Comparison of ENCODE assay signal across 18 cellular contexts in the genomic region with DNA sequence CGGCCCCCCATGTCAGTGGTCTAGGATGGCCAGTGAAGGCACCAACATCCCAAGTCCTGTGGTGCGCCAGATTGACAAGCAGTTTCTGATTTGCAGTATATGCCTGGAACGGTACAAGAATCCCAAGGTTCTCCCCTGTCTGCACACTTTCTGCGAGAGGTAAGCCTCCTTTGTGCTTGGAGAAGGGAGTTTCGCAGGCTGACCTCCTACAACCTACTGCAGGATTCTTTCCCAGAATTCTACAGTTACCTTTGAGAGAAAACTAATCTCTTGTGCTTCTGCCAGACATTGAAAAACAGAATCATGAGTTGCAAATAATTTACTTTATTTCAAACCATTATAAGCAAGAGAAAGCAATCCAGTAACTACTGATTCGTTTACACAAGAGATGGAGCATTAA.
"Had no signal": no experiment of that assay in that cellular context is flagged by ENCODE, and none has a peak within 500 bp of the region (broad histone marks: within the 10 kb centered on the region; RNA-seq: fewer than 3 reads in every experiment).

No MANE protein-coding gene starts in this region.

- H3K27me3 ChIP-seq: gastroesophageal sphincter, sigmoid colon, stomach, uterus had no signal

- ATAC-seq: esophagus mucosa; gastroesophageal sphincter; natural killer cell treated with Interleukin-12 subunit alpha and Interleukin-12 subunit beta and Interleukin-15 and Interleukin-18, amount 100 ng/mL, for 72 hours had no signal

- H3K4me3 Mint-ChIP-seq: immature natural killer cell; natural killer cell treated with Interleukin-12 subunit alpha and Interleukin-12 subunit beta and Interleukin-15 and Interleukin-18, amount 100 ng/mL, for 72 hours; type B pancreatic cell had no signal

- H3K4me1 ChIP-seq: uterus had no signal

- H3K27me3 Mint-ChIP-seq: type B pancreatic cell had no signal

- H3K36me3 Mint-ChIP-seq: immature natural killer cell; natural killer cell treated with Interleukin-12 subunit alpha and Interleukin-12 subunit beta and Interleukin-15 and Interleukin-18, amount 100 ng/mL, for 72 hours had no signal

- H3K4me3 ChIP-seq: coronary artery, gastroesophageal sphincter, left ventricle myocardium inferior, lung, sigmoid colon, skin epidermis, stomach, uterus had no signal

- H3K36me3 ChIP-seq: uterus had no signal

- H3K9me3 ChIP-seq: gastroesophageal sphincter, left ventricle myocardium inferior, sigmoid colon, stomach, uterus had no signal

- DNase-seq: effector CD8-positive, alpha-beta T cell; glutamatergic neuron; immature natural killer cell; left ventricle myocardium inferior; mesenchymal stem cell; midbrain; sigmoid colon; stimulated activated naive CD4-positive, alpha-beta T cell; stomach; substantia nigra; uterus had no signal

- H3K9me3 Mint-ChIP-seq: immature natural killer cell; natural killer cell treated with Interleukin-12 subunit alpha and Interleukin-12 subunit beta and Interleukin-15 and Interleukin-18, amount 100 ng/mL, for 72 hours had no signal

- H3K4me1 Mint-ChIP-seq: immature natural killer cell had no signal

- H3K27ac ChIP-seq: coronary artery, gastroesophageal sphincter, left ventricle myocardium inferior, sigmoid colon, skin epidermis, uterus had no signal

- H3K27ac Mint-ChIP-seq: immature natural killer cell; natural killer cell treated with Interleukin-12 subunit alpha and Interleukin-12 subunit beta and Interleukin-15 and Interleukin-18, amount 100 ng/mL, for 72 hours; type B pancreatic cell had no signal
